8 cellular contexts compared by ENCODE assay signal in the genomic region with DNA sequence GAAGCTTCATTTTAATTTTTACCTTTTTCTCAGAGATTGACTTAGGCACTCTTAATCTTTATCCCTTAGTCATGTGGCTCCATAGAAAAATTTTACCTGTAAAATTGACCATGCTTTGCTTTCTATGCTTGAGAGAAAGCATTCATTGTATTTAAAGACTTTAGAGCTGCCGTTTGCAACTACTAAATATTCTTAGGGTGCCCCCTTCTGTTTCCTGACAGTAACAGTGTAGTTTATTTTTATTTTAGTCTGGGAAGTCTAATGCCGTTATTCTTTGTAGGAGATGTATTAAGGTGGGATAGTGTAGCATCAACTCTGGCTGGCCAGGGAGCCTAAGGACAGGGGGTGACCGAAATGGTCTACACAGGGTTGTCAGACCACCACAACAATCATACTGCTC.
DNase-seq lines count a peak whose midpoint lies in the region; ATAC-seq and TF ChIP-seq lines count a peak whose summit lies in the region.

No MANE protein-coding gene starts in this region.

- no peaks in the 10 kb centered on the region for H3K9me2 ChIP-seq in SK-N-SH

- DNase-seq in Ammon's horn (ENCODE audit: low spot score) = peak; percentile 42
- peak; percentile 37 for DNase-seq in SK-N-SH
- peak; percentile 24 for DNase-seq in iris pigment epithelial cell (ENCODE audit: low read depth)
- no peak for DNase-seq in T-helper 2 cell
- DNase-seq in effector CD4-positive, alpha-beta T cell = no peak

- TF ChIP-seq EP300 in Ishikawa (IDR thresholded peaks at IDR 0.05; ENCODE audit: borderline replicate concordance) (no peak), SK-N-SH (IDR thresholded peaks at IDR 0.05; ENCODE audit: borderline replicate concordance in 1 of 2, low read depth in 1 of 2, low read length in 1 of 2) (no peak)

- no peak overlapping the region for H3K27ac ChIP-seq in SK-N-SH (ENCODE audit: low read depth in 2 of 2, low read length in 1 of 2)

- under 1% methylated on average over 3 of the region's 3 CpGs for WGBS in SK-N-SH (ENCODE audit: low lambda C conversion rate)

- H3K4me1 ChIP-seq in SK-N-SH (ENCODE audit: control insufficient read depth in 1 of 2, insufficient read depth in 2 of 2, low read depth in 1 of 2, low read length in 1 of 2) = no peaks in the 10 kb centered on the region

- H3K27me3 ChIP-seq in SK-N-SH (ENCODE audit: insufficient read depth) = no peaks in the 10 kb centered on the region

- H3K36me3 ChIP-seq in SK-N-SH (replicated peaks in 1 of 2; ENCODE audit: control insufficient read depth in 1 of 2, insufficient read depth in 2 of 2, low read length in 1 of 2) = no peaks in the 10 kb centered on the region

- H3K9ac ChIP-seq in SK-N-SH = no peak overlapping the region

- no peak overlapping the region; a peak in 1 of 4 replicates for H3K4me3 ChIP-seq in SK-N-SH (ENCODE audit: low read depth in 2 of 2, low read length in 1 of 2)

- POLR2A ChIA-PET in SK-N-SH (lab: Yijun Ruan, JAX) = interaction anchor here (1.4 kb wide), 1 partner anchor 528 kb away, joined by 4 read pairs; no protein-coding TSS in a partner anchor

- CTCF ChIA-PET in SK-N-SH (lab: Yijun Ruan, JAX) = interaction anchor here (0.6 to 5.3 kb wide), 36 partner anchors 10 to 571 kb away, joined by 3 to 126 read pairs (median 5); a partner anchor contains a TSS

- ATAC-seq in HG02840 (IDR thresholded peaks at IDR 0.05; ENCODE audit: low FRiP score, unreplicated experiment) (no peak), HG03342 (IDR thresholded peaks at IDR 0.05; ENCODE audit: unreplicated experiment) (no peak)

- no peak overlapping the region for H3K4me2 ChIP-seq in SK-N-SH

- peak; percentile 45 for TF ChIP-seq RAD21 in Ishikawa (IDR thresholded peaks at IDR 0.05; ENCODE audit: low read depth)
- TF ChIP-seq RAD21 in SK-N-SH (IDR thresholded peaks at IDR 0.05; ENCODE audit: low read length) = peak; percentile 93

- H2AFZ ChIP-seq in SK-N-SH (ENCODE audit: low read depth) = no peak overlapping the region

- no peaks in the 10 kb centered on the region for H3K9me3 ChIP-seq in SK-N-SH

- no peaks in the 10 kb centered on the region for H3K79me2 ChIP-seq in SK-N-SH (ENCODE audit: insufficient read depth)

- H3F3A ChIP-seq in SK-N-SH (replicated peaks; ENCODE audit: insufficient read depth) = no peaks in the 10 kb centered on the region

- TF ChIP-seq CTCF in SK-N-SH (IDR thresholded peaks at IDR 0.05) = peak; percentile 83

- H4K20me1 ChIP-seq in SK-N-SH (ENCODE audit: insufficient read depth) = no peaks in the 10 kb centered on the region

TF ChIP-seq in Ishikawa, 13 proteins besides CTCF, POLR2A, EP300 and RAD21:
- TF ChIP-seq, protein P1, sequence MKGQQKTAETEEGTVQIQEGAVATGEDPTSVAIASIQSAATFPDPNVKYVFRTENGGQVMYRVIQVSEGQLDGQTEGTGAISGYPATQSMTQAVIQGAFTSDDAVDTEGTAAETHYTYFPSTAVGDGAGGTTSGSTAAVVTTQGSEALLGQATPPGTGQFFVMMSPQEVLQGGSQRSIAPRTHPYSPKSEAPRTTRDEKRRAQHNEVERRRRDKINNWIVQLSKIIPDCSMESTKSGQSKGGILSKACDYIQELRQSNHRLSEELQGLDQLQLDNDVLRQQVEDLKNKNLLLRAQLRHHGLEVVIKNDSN (IDR thresholded peaks at IDR 0.05) = no peak
- no peak for TF ChIP-seq TAF1 (IDR thresholded peaks at IDR 0.05; ENCODE audit: low read depth)
- TF ChIP-seq NFIC (IDR thresholded peaks at IDR 0.05) = no peak
- TF ChIP-seq YY1 (IDR thresholded peaks at IDR 0.05; ENCODE audit: low read depth) = no peak
- no peak for TF ChIP-seq EGR1 (IDR thresholded peaks at IDR 0.05)
- TF ChIP-seq ZBTB7A (IDR thresholded peaks at IDR 0.05; ENCODE audit: low read depth) = no peak

TF ChIP-seq in SK-N-SH, 30 proteins besides CTCF, POLR2A, EP300 and RAD21:
- TF ChIP-seq SIN3A (IDR thresholded peaks at IDR 0.05; ENCODE audit: borderline replicate concordance, low read depth, low read length) = no peak
- TF ChIP-seq SMC3 (IDR thresholded peaks at IDR 0.05; ENCODE audit: low read depth, low read length) = peak; percentile 87

Comparison
In these comparisons a context has a peak if more than half of its experiments do, and no peak if none do; other contexts are left out.
1. DNase-seq: peak in Ammon's horn (single experiment), SK-N-SH (single experiment) and iris pigment epithelial cell (single experiment); none in T-helper 2 cell (0 of 5) and effector CD4-positive, alpha-beta T cell (single experiment).